12 cellular contexts compared by ENCODE assay signal in genomic region chr12:65510584-65511050, GRCh38.
DNase-seq lines count a peak whose midpoint lies in the region; ATAC-seq, FAIRE-seq and TF ChIP-seq lines count a peak whose summit lies in the region.
"Had no signal": no experiment of that assay in that cellular context is flagged by ENCODE, and none has a peak within 500 bp of the region (broad histone marks: within the 10 kb centered on the region; RNA-seq: fewer than 3 reads in every experiment).

No MANE protein-coding gene starts in this region.

- FAIRE-seq in astrocyte (lab: Jason Lieb, UNC): no peak
- FAIRE-seq: A549 had no signal

- WGBS in right cardiac atrium: 26% methylated on average over 17 of the region's 17 CpGs

- peaks cover 7% of the 10 kb centered on the region for H3K4me1 Mint-ChIP-seq in astrocyte (ENCODE audit: low read depth, unreplicated experiment)
- H3K4me1 Mint-ChIP-seq in neural crest cell: peaks cover 30% of the 10 kb centered on the region

- peak overlapping the region; percentile 54 for H2AFZ ChIP-seq in astrocyte (ENCODE audit: low read depth, low read length)

- H3K27me3 ChIP-seq in astrocyte (ENCODE audit: insufficient read depth, low read length) (no peaks in the 10 kb centered on the region), right cardiac atrium (ENCODE audit: control insufficient read depth, insufficient read depth) (no peaks in the 10 kb centered on the region)
- H3K27me3 ChIP-seq: thyroid gland had no signal

- H3K36me3 ChIP-seq in astrocyte (ENCODE audit: insufficient read depth, low read length): no peaks in the 10 kb centered on the region
- H3K36me3 ChIP-seq: thyroid gland had no signal

- H3K4me3 Mint-ChIP-seq in astrocyte (ENCODE audit: unreplicated experiment) (no peak overlapping the region), neural crest cell (peak overlapping the region; percentile 63)

- H3K27ac ChIP-seq in astrocyte (ENCODE audit: low read depth, low read length) (no peak overlapping the region), right cardiac atrium (ENCODE audit: low read length) (no peak overlapping the region)
- H3K27ac ChIP-seq: A549, thyroid gland had no signal

- H3K4me3 ChIP-seq in astrocyte (ENCODE audit: insufficient read depth, low read depth, low read length) (no peak overlapping the region), right cardiac atrium (ENCODE audit: low read length) (no peak overlapping the region)
- H3K4me3 ChIP-seq: A549, thyroid gland had no signal

- H3K36me3 Mint-ChIP-seq in astrocyte (ENCODE audit: low read depth, unreplicated experiment) (peaks cover 2% of the 10 kb centered on the region), neural crest cell (ENCODE audit: low read depth) (peaks cover 3% of the 10 kb centered on the region)

- H3K9me3 ChIP-seq in astrocyte (ENCODE audit: insufficient read depth, low read depth, low read length) (no peaks in the 10 kb centered on the region), right cardiac atrium (ENCODE audit: control insufficient read depth, low read length) (no peaks in the 10 kb centered on the region)
- H3K9me3 ChIP-seq: A549, thyroid gland had no signal

- peak; percentile 65 for DNase-seq in COLO829 (ENCODE audit: low spot score)
- DNase-seq in astrocyte (ENCODE audit: low read depth): peak; percentile 50
- peak; percentile 79 to 85 (median 84) for DNase-seq in right cardiac atrium
- peak; percentile 61 for DNase-seq in neural crest cell (ENCODE audit: low read depth, low spot score)
- no peak for DNase-seq in NCI-H2107 treated with DMSO at 0.1 percent for 48 hours (lab: John Stamatoyannopoulos, UW; ENCODE audit: unreplicated experiment)
- DNase-seq in SKM-1 treated with dmso at 0.1 percent for 144 hours (lab: John Stamatoyannopoulos, UW; ENCODE audit: unreplicated experiment): no peak
- no peak for DNase-seq in activated CD8-positive, alpha-beta memory T cell treated with anti-CD3 and anti-CD28 coated beads, Interleukin-2, amount 50 U/mL, for 48 hours
- DNase-seq: RPMI8226, thyroid gland had no signal

- H4K20me1 ChIP-seq in astrocyte (ENCODE audit: insufficient read depth, low read length): no peaks in the 10 kb centered on the region

- H3K9me3 Mint-ChIP-seq in astrocyte (ENCODE audit: unreplicated experiment) (peaks cover 1% of the 10 kb centered on the region), neural crest cell (no peaks in the 10 kb centered on the region)

- peak overlapping the region; percentile 56 for H3K4me2 ChIP-seq in astrocyte (ENCODE audit: low read length)
- H3K4me2 ChIP-seq: A549 had no signal

- no peak for TF ChIP-seq CTCF in astrocyte (IDR thresholded peaks at IDR 0.05; ENCODE audit: insufficient read depth, low read depth, low read length)
- TF ChIP-seq CTCF in neural crest cell (conservative IDR thresholded peaks at IDR 0.05): no peak

- ATAC-seq in right cardiac atrium: peak; percentile 56 to 89
- ATAC-seq in HG03460 (IDR thresholded peaks at IDR 0.05; ENCODE audit: unreplicated experiment): no peak
- ATAC-seq: A549, esophagus mucosa had no signal

- H3K27me3 Mint-ChIP-seq in astrocyte (ENCODE audit: low read depth, unreplicated experiment) (peaks cover 50% of the 10 kb centered on the region), neural crest cell (ENCODE audit: low read depth) (peaks cover 6% of the 10 kb centered on the region)

- intact Hi-C loops in right cardiac atrium (cut with DNase I): no loop called here

- H3K27ac Mint-ChIP-seq in astrocyte (ENCODE audit: unreplicated experiment) (peak overlapping the region; percentile 19), neural crest cell (ENCODE audit: unreplicated experiment) (peak overlapping the region; percentile 97)

- peaks cover 13% of the 10 kb centered on the region for H3K4me1 ChIP-seq in astrocyte (ENCODE audit: insufficient read depth, low read length)
- H3K4me1 ChIP-seq in right cardiac atrium (ENCODE audit: control insufficient read depth, insufficient read depth, low read length): peaks cover 9% of the 10 kb centered on the region
- H3K4me1 ChIP-seq: A549 had no signal

- no peaks in the 10 kb centered on the region for H3K79me2 ChIP-seq in astrocyte (ENCODE audit: insufficient read depth, low read length)

- peak overlapping the region; percentile 22 for H3K9ac ChIP-seq in astrocyte (ENCODE audit: low read length)

Comparison
In these comparisons a context has a peak if more than half of its experiments do, and no peak if none do; other contexts are left out.
1. DNase-seq: peak in COLO829 (single experiment), astrocyte (single experiment), right cardiac atrium (3 of 3) and neural crest cell (single experiment); none in NCI-H2107 treated with DMSO at 0.1 percent for 48 hours (single experiment), SKM-1 treated with dmso at 0.1 percent for 144 hours (single experiment) and activated CD8-positive, alpha-beta memory T cell treated with anti-CD3 and anti-CD28 coated beads, Interleukin-2, amount 50 U/mL, for 48 hours (single experiment).